ENCODE assay signal across 8 cellular contexts in genomic region chr5:64767959-64768357, GRCh38. TPM values are rescaled to one million over a fixed set of nuclear protein-coding genes. Genes with fewer than 3 reads are reported as not detected.
DNase-seq lines count a peak whose midpoint lies in the region; ATAC-seq and TF ChIP-seq lines count a peak whose summit lies in the region.

No MANE protein-coding gene starts in this region.

- DNase-seq in AG08395 (ENCODE audit: low spot score): peak; percentile 2
- peak; percentile 36 for DNase-seq in activated CD4-positive, alpha-beta T cell treated with anti-CD3 and anti-CD28 coated beads, Interleukin-2, amount 10 ng/mL, durations not matched to agents 7 days and 5 days
- DNase-seq in fibroblast of peridontal ligament (ENCODE audit: extremely low read depth): peak; percentile 57
- DNase-seq in NCI-H1930 (lab: John Stamatoyannopoulos, UW): no peak
- no peak for DNase-seq in foreskin melanocyte

- H3K4me3 ChIP-seq in neutrophil (ENCODE audit: low read depth in 1 of 2, low read length in 1 of 2): peak overlapping the region; percentile 81 to 87

- POLR2A ChIA-PET in activated CD4-positive, alpha-beta T cell treated with anti-CD3 and anti-CD28 coated beads, Interleukin-2, amount 10 ng/mL, durations not matched to agents 7 days and 5 days (lab: Charles Lee): interaction anchor here (1.6 kb wide), 1 partner anchor 11 kb away, joined by 4 read pairs; no protein-coding TSS in a partner anchor

- peak overlapping the region; percentile 86 for H3K27ac ChIP-seq in neutrophil

- H3K36me3 ChIP-seq in neutrophil: no peaks in the 10 kb centered on the region

- H3K27me3 ChIP-seq in neutrophil: no peaks in the 10 kb centered on the region

- H3K4me1 Mint-ChIP-seq in activated CD4-positive, alpha-beta T cell treated with anti-CD3 and anti-CD28 coated beads, Interleukin-2, amount 10 ng/mL, durations not matched to agents 7 days and 5 days: peaks cover 55% of the 10 kb centered on the region

- CTCF ChIA-PET in activated CD4-positive, alpha-beta T cell treated with anti-CD3 and anti-CD28 coated beads, Interleukin-2, amount 10 ng/mL, durations not matched to agents 7 days and 5 days (lab: Charles Lee): interaction anchor here (0.8 to 2.3 kb wide), 2 partner anchors 15 to 16 kb away, joined by 4 to 7 read pairs; no protein-coding TSS in a partner anchor

- H3K4me1 ChIP-seq in neutrophil (ENCODE audit: control insufficient read depth in 1 of 2, insufficient read depth in 1 of 2, low read depth in 1 of 2, low read length in 1 of 2): peaks cover 43% of the 10 kb centered on the region in 2 experiments

- peak overlapping the region; percentile 99 for H3K27ac Mint-ChIP-seq in activated CD4-positive, alpha-beta T cell treated with anti-CD3 and anti-CD28 coated beads, Interleukin-2, amount 10 ng/mL, durations not matched to agents 7 days and 5 days

- no peak for TF ChIP-seq CTCF in neutrophil (IDR thresholded peaks at IDR 0.05)

- peak; percentile 1 for ATAC-seq in GM19025 (IDR thresholded peaks at IDR 0.05; ENCODE audit: low read depth, unreplicated experiment)
- ATAC-seq in HG03342 (IDR thresholded peaks at IDR 0.05; ENCODE audit: unreplicated experiment): peak; percentile 4

- peaks cover 15% of the 10 kb centered on the region for H3K36me3 Mint-ChIP-seq in activated CD4-positive, alpha-beta T cell treated with anti-CD3 and anti-CD28 coated beads, Interleukin-2, amount 10 ng/mL, durations not matched to agents 7 days and 5 days (ENCODE audit: low read depth)

- H3K4me3 Mint-ChIP-seq in activated CD4-positive, alpha-beta T cell treated with anti-CD3 and anti-CD28 coated beads, Interleukin-2, amount 10 ng/mL, durations not matched to agents 7 days and 5 days: peak overlapping the region; percentile 99

- no peaks in the 10 kb centered on the region for H3K27me3 Mint-ChIP-seq in activated CD4-positive, alpha-beta T cell treated with anti-CD3 and anti-CD28 coated beads, Interleukin-2, amount 10 ng/mL, durations not matched to agents 7 days and 5 days

- no peaks in the 10 kb centered on the region for H3K9me3 ChIP-seq in neutrophil

- H3K9me3 Mint-ChIP-seq in activated CD4-positive, alpha-beta T cell treated with anti-CD3 and anti-CD28 coated beads, Interleukin-2, amount 10 ng/mL, durations not matched to agents 7 days and 5 days: no peaks in the 10 kb centered on the region

RNA-seq across cellular contexts. Expression of gene SREK1IP1, which starts 0.5 kb away (rescaled TPM):
- 10 to 100 TPM; 21.8 to 25.8 TPM for total RNA-seq in activated CD4-positive, alpha-beta T cell treated with anti-CD3 and anti-CD28 coated beads, Interleukin-2, amount 10 ng/mL, durations not matched to agents 7 days and 5 days

RNA-seq across cellular contexts. Expression of gene CWC27, which starts 0.8 kb away (rescaled TPM):
- total RNA-seq in activated CD4-positive, alpha-beta T cell treated with anti-CD3 and anti-CD28 coated beads, Interleukin-2, amount 10 ng/mL, durations not matched to agents 7 days and 5 days: 10 to 100 TPM; 21.3 to 22.8 TPM

Comparison
In these comparisons a context has a peak if more than half of its experiments do, and no peak if none do; other contexts are left out.
1. DNase-seq: peak in AG08395 (single experiment), activated CD4-positive, alpha-beta T cell treated with anti-CD3 and anti-CD28 coated beads, Interleukin-2, amount 10 ng/mL, durations not matched to agents 7 days and 5 days (single experiment) and fibroblast of peridontal ligament (single experiment); none in NCI-H1930 (0 of 2) and foreskin melanocyte (single experiment).